ENCODE assay signal across 10 cellular contexts in genomic region chr7:139699640-139700504, GRCh38.
DNase-seq lines count a peak whose midpoint lies in the region; ATAC-seq and TF ChIP-seq lines count a peak whose summit lies in the region.
"Had no signal": no experiment of that assay in that cellular context is flagged by ENCODE, and none has a peak within 500 bp of the region (broad histone marks: within the 10 kb centered on the region; RNA-seq: fewer than 3 reads in every experiment).

No MANE protein-coding gene starts in this region.

- H3K9me3 Mint-ChIP-seq in activated CD4-positive, alpha-beta memory T cell treated with anti-CD3 and anti-CD28 coated beads for 36 hours = no peaks in the 10 kb centered on the region

- no peak overlapping the region; a peak in 1 of 22 replicates for H3K27ac ChIP-seq in BLaER1 treated with 17β-estradiol and CSF1 and Interleukin-3, amounts not matched to agents 10 nM and 100 nM
- H3K27ac ChIP-seq in lung (ENCODE audit: low read depth in 1 of 2, low read length in 1 of 2) (peak overlapping the region in 1 of 2 donors; percentile 47), upper lobe of right lung (no peak overlapping the region)
- H3K27ac ChIP-seq: SK-N-MC had no signal

- H3K9me3 ChIP-seq in BLaER1 treated with 17β-estradiol and CSF1 and Interleukin-3, amounts not matched to agents 10 nM and 100 nM (replicated peaks in 1 of 11) = no peaks in the 10 kb centered on the region
- peaks cover 0 to 2% of the 10 kb centered on the region in 2 donors for H3K9me3 ChIP-seq in lung (ENCODE audit: control insufficient read depth in 2 of 2, insufficient read depth in 1 of 2, low read length in 1 of 2)
- H3K9me3 ChIP-seq in upper lobe of right lung = no peaks in the 10 kb centered on the region

- DNase-seq in GM12864 (ENCODE audit: low read depth) = no peak
- peak; percentile 42 for DNase-seq in activated CD4-positive, alpha-beta memory T cell treated with anti-CD3 and anti-CD28 coated beads for 36 hours
- DNase-seq in lung (ENCODE audit: low spot score) = no peak
- no peak for DNase-seq in upper lobe of right lung
- no peak for DNase-seq in hepatic stellate cell (ENCODE audit: low spot score)
- DNase-seq: NCI-H1105, NCI-H524 had no signal

- POLR2A ChIA-PET in activated CD4-positive, alpha-beta memory T cell treated with anti-CD3 and anti-CD28 coated beads for 36 hours (lab: Charles Lee) = no interaction called here

- no peaks in the 10 kb centered on the region for H3K27me3 ChIP-seq in BLaER1 treated with 17β-estradiol and CSF1 and Interleukin-3, amounts not matched to agents 10 nM and 100 nM
- no peaks in the 10 kb centered on the region for H3K27me3 ChIP-seq in lung (ENCODE audit: control insufficient read depth, insufficient read depth)
- no peaks in the 10 kb centered on the region for H3K27me3 ChIP-seq in upper lobe of right lung

- intact Hi-C loops in activated CD4-positive, alpha-beta memory T cell treated with anti-CD3 and anti-CD28 coated beads for 36 hours (cut with micrococcal nuclease) = no loop called here
- intact Hi-C loops in upper lobe of right lung (cut with DNase I) = no loop called here

- peaks cover 7 to 81% (median 44%) of the 10 kb centered on the region in 11 experiments; a peak in 20 of 22 replicates for H3K36me3 ChIP-seq in BLaER1 treated with 17β-estradiol and CSF1 and Interleukin-3, amounts not matched to agents 10 nM and 100 nM
- peaks cover 0 to 26% of the 10 kb centered on the region in 2 donors for H3K36me3 ChIP-seq in lung (ENCODE audit: control insufficient read depth in 2 of 2, insufficient read depth in 2 of 2, low read length in 2 of 2)
- H3K36me3 ChIP-seq in upper lobe of right lung = peaks cover 7% of the 10 kb centered on the region

- no peaks in the 10 kb centered on the region for H3K27me3 Mint-ChIP-seq in activated CD4-positive, alpha-beta memory T cell treated with anti-CD3 and anti-CD28 coated beads for 36 hours

- H3K4me1 ChIP-seq in BLaER1 treated with 17β-estradiol and CSF1 and Interleukin-3, amounts not matched to agents 10 nM and 100 nM = peaks cover 78 to 98% (median 93%) of the 10 kb centered on the region in 10 experiments
- H3K4me1 ChIP-seq in lung (ENCODE audit: control insufficient read depth in 2 of 2, insufficient read depth in 2 of 2, low read length in 2 of 2) (peaks cover 26 to 36% of the 10 kb centered on the region in 2 donors), upper lobe of right lung (peaks cover 26% of the 10 kb centered on the region)

- H3K36me3 Mint-ChIP-seq in activated CD4-positive, alpha-beta memory T cell treated with anti-CD3 and anti-CD28 coated beads for 36 hours = peaks cover 1% of the 10 kb centered on the region

- H3K27ac Mint-ChIP-seq in activated CD4-positive, alpha-beta memory T cell treated with anti-CD3 and anti-CD28 coated beads for 36 hours = peak overlapping the region; percentile 39

- peak overlapping the region in 9 of 11 experiments; percentile 32 to 81 (median 69); a peak in 16 of 22 replicates for H3K4me2 ChIP-seq in BLaER1 treated with 17β-estradiol and CSF1 and Interleukin-3, amounts not matched to agents 10 nM and 100 nM

- H3K4me3 ChIP-seq in BLaER1 treated with 17β-estradiol and CSF1 and Interleukin-3, amounts not matched to agents 10 nM and 100 nM = no peak overlapping the region
- H3K4me3 ChIP-seq in GM12864 (ENCODE audit: low read depth, low read length) (no peak overlapping the region), lung (peak overlapping the region; percentile 5), upper lobe of right lung (no peak overlapping the region)
- H3K4me3 ChIP-seq: SK-N-MC had no signal

- H3K4me1 Mint-ChIP-seq in activated CD4-positive, alpha-beta memory T cell treated with anti-CD3 and anti-CD28 coated beads for 36 hours (ENCODE audit: low read depth) = peaks cover 27% of the 10 kb centered on the region

- H4K20me1 ChIP-seq in BLaER1 treated with 17β-estradiol and CSF1 and Interleukin-3, amounts not matched to agents 10 nM and 100 nM = peaks cover 3 to 100% (median 80%) of the 10 kb centered on the region in 11 experiments; a peak in 21 of 22 replicates

- no peak overlapping the region for H3K4me3 Mint-ChIP-seq in activated CD4-positive, alpha-beta memory T cell treated with anti-CD3 and anti-CD28 coated beads for 36 hours

- H3K9ac ChIP-seq in BLaER1 treated with 17β-estradiol and CSF1 and Interleukin-3, amounts not matched to agents 10 nM and 100 nM = 0 out of 22 replicates have a peak overlapping the region, but pooled peaks of 1 of the 11 experiments have one; percentile 1

- TF ChIP-seq CTCF in GM12864 (IDR thresholded peaks at IDR 0.05; ENCODE audit: low read depth, low read length, missing control alignments) (peak; percentile 50), lung (IDR thresholded peaks at IDR 0.05; ENCODE audit: control extremely low read depth, extremely low read depth) (no peak), upper lobe of right lung (IDR thresholded peaks at IDR 0.05) (no peak)

- 77 to 90% methylated on average over 18 of the region's 18 CpGs for WGBS in lung, 2 donors

- CTCF ChIA-PET in activated CD4-positive, alpha-beta memory T cell treated with anti-CD3 and anti-CD28 coated beads for 36 hours (lab: Charles Lee) = interaction anchor here (1.1 to 2.6 kb wide), 2 partner anchors 53 to 303 kb away, joined by 3 to 9 read pairs; no protein-coding TSS in a partner anchor

- ATAC-seq in lung (ENCODE audit: insufficient read depth, low FRiP score) = peak; percentile 28
- no peak for ATAC-seq in upper lobe of right lung
- ATAC-seq in HG03025 (IDR thresholded peaks at IDR 0.05; ENCODE audit: low FRiP score, unreplicated experiment) = no peak
